9 cellular contexts compared by ENCODE assay signal in the genomic region with DNA sequence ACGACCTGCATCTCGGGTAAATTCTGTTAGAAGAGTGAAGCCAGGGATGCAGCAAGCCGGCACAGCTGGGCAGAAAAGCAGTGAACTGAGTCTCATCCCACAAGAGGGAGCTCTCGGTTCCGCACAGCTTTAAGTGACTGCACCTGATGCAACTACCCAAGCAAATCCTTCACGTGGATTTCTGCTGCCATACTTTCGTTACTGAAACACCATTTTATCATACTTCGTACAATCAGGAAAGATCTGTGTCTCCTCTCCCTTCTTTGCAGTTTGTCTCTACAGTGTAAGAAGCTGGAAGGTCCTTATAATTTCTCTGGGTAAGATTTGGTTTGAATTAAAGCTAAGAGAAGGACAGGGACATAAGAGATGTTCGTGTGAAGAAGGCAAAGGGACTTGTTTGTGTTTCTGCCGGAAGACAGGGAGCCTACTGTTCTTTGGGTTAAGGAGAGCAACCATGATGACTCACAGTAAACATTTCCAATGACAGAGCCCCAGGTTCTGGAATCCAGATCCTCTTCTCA.
DNase-seq lines count a peak whose midpoint lies in the region; ATAC-seq and TF ChIP-seq lines count a peak whose summit lies in the region.
"Had no signal": no experiment of that assay in that cellular context is flagged by ENCODE, and none has a peak within 500 bp of the region (broad histone marks: within the 10 kb centered on the region; RNA-seq: fewer than 3 reads in every experiment).

No MANE protein-coding gene starts in this region.

- no peaks in the 10 kb centered on the region for H3K36me3 ChIP-seq in mesodermal cell (ENCODE audit: control insufficient read depth, insufficient read depth, low read length)

- 30 to 39% methylated on average over 4 to 7 of the region's 10 CpGs for WGBS in mesodermal cell (ENCODE audit: insufficient coverage in 2 of 2), 2 experiments

- peak; percentile 65 for ATAC-seq in GM19452 (IDR thresholded peaks at IDR 0.05; ENCODE audit: unreplicated experiment)
- no peak for ATAC-seq in GM19324 (IDR thresholded peaks at IDR 0.05; ENCODE audit: low FRiP score, unreplicated experiment)
- ATAC-seq in HG02970 (IDR thresholded peaks at IDR 0.05; ENCODE audit: low FRiP score, unreplicated experiment), result no peak

- H3K4me3 ChIP-seq in cardiac fibroblast (replicated peaks in 1 of 2; ENCODE audit: low read depth in 2 of 2, low read length in 2 of 2) (no peak overlapping the region), mesodermal cell (ENCODE audit: extremely low read depth, insufficient read depth, low read length, poor library complexity, severe bottlenecking) (no peak overlapping the region)

- peak in 2 of 3 experiments; percentile 27 to 32 for DNase-seq in NCI-H1417 (lab: John Stamatoyannopoulos, UW)
- DNase-seq in NCI-H1417 treated with DMSO at 0.1 percent for 48 hours (lab: John Stamatoyannopoulos, UW), result no peak
- DNase-seq in NAMALWA (ENCODE audit: low spot score), result peak; percentile 60
- peak in 1 of 2 donors; percentile 72 for DNase-seq in cardiac fibroblast (ENCODE audit: low read depth in 2 of 2)
- DNase-seq: naive B cell had no signal

- H3K27ac ChIP-seq in mesodermal cell (ENCODE audit: low read depth, low read length, severe bottlenecking), result peak overlapping the region; percentile 43

- TF ChIP-seq CTCF in cardiac fibroblast (IDR thresholded peaks at IDR 0.05; ENCODE audit: low read depth, low read length), result peak; percentile 53

- H3K4me1 ChIP-seq in mesodermal cell (ENCODE audit: control insufficient read depth, insufficient read depth, low read length, poor library complexity, severe bottlenecking), result no peaks in the 10 kb centered on the region

- H3K9me3 ChIP-seq in mesodermal cell (ENCODE audit: control insufficient read depth, low read length), result no peaks in the 10 kb centered on the region
